In genomic region chr9:135349963-135350360, GRCh38 we compare ENCODE assay signal across 24 cellular contexts.
"Had no signal": no experiment of that assay in that cellular context is flagged by ENCODE, and none has a peak within 500 bp of the region (broad histone marks: within the 10 kb centered on the region; RNA-seq: fewer than 3 reads in every experiment).

No MANE protein-coding gene starts in this region.

- H3K4me1 ChIP-seq: gastrocnemius medialis, suprapubic skin, tibial artery, upper lobe of right lung had no signal

- ATAC-seq: activated CD8-positive, alpha-beta T cell treated with anti-CD3 and anti-CD28 coated beads for 36 hours; activated naive CD4-positive, alpha-beta T cell treated with anti-CD3 and anti-CD28 coated beads, Interleukin-2, amount 50 U/mL, for 72 hours; activated T-cell treated with anti-CD3 and anti-CD28 coated beads, Interleukin-2, amount 50 U/mL, for 4 hours; activated T-helper 17 cell treated with anti-CD3 and anti-CD28 coated beads, Interleukin-2, amount 50 U/mL, for 72 hours; effector memory CD8-positive, alpha-beta T cell; gastrocnemius medialis; left colon; naive thymus-derived CD4-positive, alpha-beta T cell; right cardiac atrium; upper lobe of right lung had no signal

- H3K4me2 ChIP-seq: hepatocyte had no signal

- H3K36me3 ChIP-seq: gastrocnemius medialis, suprapubic skin, tibial artery, upper lobe of right lung had no signal

- H3K27ac ChIP-seq: coronary artery, gastrocnemius medialis, hepatocyte, suprapubic skin, tibial artery, upper lobe of right lung had no signal

- H3K4me3 ChIP-seq: coronary artery, gastrocnemius medialis, hepatocyte, suprapubic skin, tibial artery, upper lobe of right lung had no signal

- H3K9me3 ChIP-seq: gastrocnemius medialis, suprapubic skin, tibial artery, upper lobe of right lung had no signal

- DNase-seq: activated B cell treated with CpG ODN at 0.5 μM for 24 hours; activated CD4-positive, alpha-beta T cell treated with anti-CD3 and anti-CD28 coated beads, Interleukin-2, amount 50 U/mL, for 1 hour; activated CD8-positive, alpha-beta T cell treated with anti-CD3 and anti-CD28 coated beads for 36 hours; activated T-cell treated with anti-CD3 and anti-CD28 coated beads, Interleukin-2, amount 50 U/mL, for 4 hours; anterior cingulate cortex; effector memory CD8-positive, alpha-beta T cell; erythroblast; gastrocnemius medialis; glutamatergic neuron; islet precursor cell; left colon; midbrain; naive thymus-derived CD4-positive, alpha-beta T cell; occipital lobe; stimulated activated CD4-positive, alpha-beta T cell treated with anti-CD3 and anti-CD28 coated beads, Interleukin-15, amount 100 ng/mL, for 24 hours; stimulated activated naive CD4-positive, alpha-beta T cell; tibial artery; upper lobe of right lung had no signal
